In the genomic region with DNA sequence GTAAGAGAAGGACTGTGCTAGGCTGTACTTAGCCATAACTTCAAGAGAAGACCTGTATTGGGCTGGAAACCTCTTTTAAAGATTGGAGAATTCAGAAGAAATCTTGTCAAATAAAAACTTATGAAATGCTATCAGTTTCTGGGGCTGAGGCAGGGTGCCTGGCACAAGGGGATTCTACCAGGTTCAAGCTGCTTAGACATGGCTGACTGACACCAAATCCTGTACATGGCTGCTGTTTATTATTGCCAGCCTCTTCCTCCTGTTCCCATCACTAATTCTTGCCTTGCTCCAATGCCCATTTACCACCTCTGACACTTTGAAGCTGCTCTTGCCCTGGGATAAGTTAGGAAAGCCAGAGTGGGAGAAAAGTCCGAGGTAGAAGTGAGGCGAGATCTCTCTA, we compare ENCODE assay signal across 10 cellular contexts.
A peak's percentile ranks its signal among the peaks of the same experiment; 100 is the strongest.
DNase-seq lines count a peak whose midpoint lies in the region; ATAC-seq and TF ChIP-seq lines count a peak whose summit lies in the region.
"Had no signal": no experiment of that assay in that cellular context is flagged by ENCODE, and none has a peak within 500 bp of the region (broad histone marks: within the 10 kb centered on the region; RNA-seq: fewer than 3 reads in every experiment).

No MANE protein-coding gene starts in this region.

- peaks cover 83% of the 10 kb centered on the region for H3K4me1 ChIP-seq in CD8-positive, alpha-beta memory T cell (ENCODE audit: insufficient read depth, low read length)

- no peaks in the 10 kb centered on the region for H3K27me3 Mint-ChIP-seq in CD8-positive, alpha-beta memory T cell
- H3K27me3 Mint-ChIP-seq in HFFc6 (ENCODE audit: insufficient read depth) = no peaks in the 10 kb centered on the region
- no peaks in the 10 kb centered on the region for H3K27me3 Mint-ChIP-seq in activated T-helper 2 cell treated with anti-CD3 and anti-CD28 coated beads, Interferon-gamma antibody, Interleukin-2, Interleukin-4, amounts not matched to agents 10 μg/mL and 5 μg/mL and 100 μg/mL, durations not matched to agents 14 hours and 24 hours and 36 hours (ENCODE audit: low read depth)
- H3K27me3 Mint-ChIP-seq in natural killer cell treated with Interleukin-12 subunit alpha and Interleukin-12 subunit beta and Interleukin-15 and Interleukin-18, amount 100 ng/mL, for 72 hours = no peaks in the 10 kb centered on the region

- H3K9me3 ChIP-seq in CD8-positive, alpha-beta memory T cell (ENCODE audit: low read length) = no peaks in the 10 kb centered on the region

- peak overlapping the region; percentile 47 to 83 (median 75) for H3K4me3 Mint-ChIP-seq in CD8-positive, alpha-beta memory T cell
- peak overlapping the region; percentile 22; the same call in 1 of the 2 replicates for H3K4me3 Mint-ChIP-seq in HFFc6
- peak overlapping the region; percentile 24 for H3K4me3 Mint-ChIP-seq in activated T-helper 2 cell treated with anti-CD3 and anti-CD28 coated beads, Interferon-gamma antibody, Interleukin-2, Interleukin-4, amounts not matched to agents 10 μg/mL and 5 μg/mL and 100 μg/mL, durations not matched to agents 14 hours and 24 hours and 36 hours (ENCODE audit: low read depth)
- peak overlapping the region; percentile 79 for H3K4me3 Mint-ChIP-seq in natural killer cell treated with Interleukin-12 subunit alpha and Interleukin-12 subunit beta and Interleukin-15 and Interleukin-18, amount 100 ng/mL, for 72 hours

- POLR2A ChIA-PET in CD8-positive, alpha-beta memory T cell (lab: Charles Lee) = interaction anchor here (0.6 to 2.0 kb wide), 4 partner anchors 10 to 50 kb away, joined by 3 to 8 read pairs (median 5); no protein-coding TSS in a partner anchor

- TF ChIP-seq CTCF in HFFc6 (IDR thresholded peaks at IDR 0.05) = no peak

- CTCF ChIA-PET in CD8-positive, alpha-beta memory T cell (lab: Charles Lee) = interaction anchor here (1.0 to 2.9 kb wide), 6 partner anchors 10 to 302 kb away, joined by 3 to 8 read pairs (median 7); partner anchors contain the start of gene DTWD2

- H3K27me3 ChIP-seq in CD8-positive, alpha-beta memory T cell (ENCODE audit: insufficient read depth, low read length, poor library complexity, severe bottlenecking) = no peaks in the 10 kb centered on the region

- H3K4me3 ChIP-seq in CD8-positive, alpha-beta memory T cell (ENCODE audit: low read length) = peak overlapping the region; percentile 13
- H3K4me3 ChIP-seq: K562 had no signal

- ATAC-seq in natural killer cell treated with Interleukin-12 subunit alpha and Interleukin-12 subunit beta and Interleukin-15 and Interleukin-18, amount 100 ng/mL, for 72 hours = no peak

- no peak overlapping the region for H3K27ac ChIP-seq in CD8-positive, alpha-beta memory T cell (ENCODE audit: low read depth, low read length)

- DNase-seq in CD8-positive, alpha-beta memory T cell = no peak
- DNase-seq in HFFc6 (no peak), NK-92 (lab: John Stamatoyannopoulos, UW; ENCODE audit: unreplicated experiment) (no peak), NOMO-1 treated with dmso at 0.1 percent for 144 hours (lab: John Stamatoyannopoulos, UW; ENCODE audit: unreplicated experiment) (no peak), NCI-H128 (lab: John Stamatoyannopoulos, UW; ENCODE audit: unreplicated experiment) (no peak), putamen (ENCODE audit: low spot score) (no peak)
- no peak for DNase-seq in activated T-helper 2 cell treated with anti-CD3 and anti-CD28 coated beads, Interferon-gamma antibody, Interleukin-2, Interleukin-4, amounts not matched to agents 10 μg/mL and 5 μg/mL and 100 μg/mL, durations not matched to agents 14 hours and 24 hours and 36 hours (ENCODE audit: low spot score)
- no peak for DNase-seq in natural killer cell treated with Interleukin-12 subunit alpha and Interleukin-12 subunit beta and Interleukin-15 and Interleukin-18, amount 100 ng/mL, for 72 hours (ENCODE audit: low spot score)
- DNase-seq: activated CD4-positive, alpha-beta T cell treated with anti-CD3 and anti-CD28 coated beads for 48 hours had no signal

- peaks cover 91 to 95% (median 93%) of the 10 kb centered on the region in 3 donors for H3K4me1 Mint-ChIP-seq in CD8-positive, alpha-beta memory T cell
- H3K4me1 Mint-ChIP-seq in HFFc6 (ENCODE audit: low read depth) = peaks cover 75% of the 10 kb centered on the region
- H3K4me1 Mint-ChIP-seq in activated T-helper 2 cell treated with anti-CD3 and anti-CD28 coated beads, Interferon-gamma antibody, Interleukin-2, Interleukin-4, amounts not matched to agents 10 μg/mL and 5 μg/mL and 100 μg/mL, durations not matched to agents 14 hours and 24 hours and 36 hours (ENCODE audit: low read depth) = peaks cover 79% of the 10 kb centered on the region
- peaks cover 74 to 86% of the 10 kb centered on the region in 2 donors for H3K4me1 Mint-ChIP-seq in natural killer cell treated with Interleukin-12 subunit alpha and Interleukin-12 subunit beta and Interleukin-15 and Interleukin-18, amount 100 ng/mL, for 72 hours (ENCODE audit: low read depth in 2 of 2)

- H3K27ac Mint-ChIP-seq in CD8-positive, alpha-beta memory T cell = peak overlapping the region; percentile 77 to 98 (median 96)
- H3K27ac Mint-ChIP-seq in HFFc6 = peak overlapping the region; percentile 73
- peak overlapping the region; percentile 73 for H3K27ac Mint-ChIP-seq in activated T-helper 2 cell treated with anti-CD3 and anti-CD28 coated beads, Interferon-gamma antibody, Interleukin-2, Interleukin-4, amounts not matched to agents 10 μg/mL and 5 μg/mL and 100 μg/mL, durations not matched to agents 14 hours and 24 hours and 36 hours
- peak overlapping the region; percentile 93 to 99 for H3K27ac Mint-ChIP-seq in natural killer cell treated with Interleukin-12 subunit alpha and Interleukin-12 subunit beta and Interleukin-15 and Interleukin-18, amount 100 ng/mL, for 72 hours

- peaks cover 0 to 6% (median 3%) of the 10 kb centered on the region in 5 donors for H3K9me3 Mint-ChIP-seq in CD8-positive, alpha-beta memory T cell
- H3K9me3 Mint-ChIP-seq in HFFc6 = no peaks in the 10 kb centered on the region
- peaks cover 11% of the 10 kb centered on the region for H3K9me3 Mint-ChIP-seq in activated T-helper 2 cell treated with anti-CD3 and anti-CD28 coated beads, Interferon-gamma antibody, Interleukin-2, Interleukin-4, amounts not matched to agents 10 μg/mL and 5 μg/mL and 100 μg/mL, durations not matched to agents 14 hours and 24 hours and 36 hours
- peaks cover 4% of the 10 kb centered on the region for H3K9me3 Mint-ChIP-seq in natural killer cell treated with Interleukin-12 subunit alpha and Interleukin-12 subunit beta and Interleukin-15 and Interleukin-18, amount 100 ng/mL, for 72 hours

- H3K36me3 Mint-ChIP-seq in CD8-positive, alpha-beta memory T cell = peaks cover 5 to 11% (median 11%) of the 10 kb centered on the region in 3 donors
- H3K36me3 Mint-ChIP-seq in HFFc6 (ENCODE audit: low read depth) = peaks cover 5% of the 10 kb centered on the region; the same call in 1 of the 2 replicates
- H3K36me3 Mint-ChIP-seq in activated T-helper 2 cell treated with anti-CD3 and anti-CD28 coated beads, Interferon-gamma antibody, Interleukin-2, Interleukin-4, amounts not matched to agents 10 μg/mL and 5 μg/mL and 100 μg/mL, durations not matched to agents 14 hours and 24 hours and 36 hours (ENCODE audit: low read depth) = peaks cover 38% of the 10 kb centered on the region
- H3K36me3 Mint-ChIP-seq in natural killer cell treated with Interleukin-12 subunit alpha and Interleukin-12 subunit beta and Interleukin-15 and Interleukin-18, amount 100 ng/mL, for 72 hours = peaks cover 10% of the 10 kb centered on the region

- H3K36me3 ChIP-seq in CD8-positive, alpha-beta memory T cell (ENCODE audit: insufficient read depth, low read length) = no peaks in the 10 kb centered on the region

- intact Hi-C loops in activated T-helper 2 cell treated with anti-CD3 and anti-CD28 coated beads, Interferon-gamma antibody, Interleukin-2, Interleukin-4, amounts not matched to agents 10 μg/mL and 5 μg/mL and 100 μg/mL, durations not matched to agents 14 hours and 24 hours and 36 hours (cut with micrococcal nuclease) = loop anchor here (5.0 kb wide), 1 partner anchor 53 kb away; no protein-coding TSS in a partner anchor

Comparison
In these comparisons a context has a peak if more than half of its experiments do, and no peak if none do; other contexts are left out.
1. H3K4me3 Mint-ChIP-seq: peak in every context shown above with its lines; median percentile 79 in natural killer cell treated with Interleukin-12 subunit alpha and Interleukin-12 subunit beta and Interleukin-15 and Interleukin-18, amount 100 ng/mL, for 72 hours; 75 in CD8-positive, alpha-beta memory T cell; 24 in activated T-helper 2 cell treated with anti-CD3 and anti-CD28 coated beads, Interferon-gamma antibody, Interleukin-2, Interleukin-4, amounts not matched to agents 10 μg/mL and 5 μg/mL and 100 μg/mL, durations not matched to agents 14 hours and 24 hours and 36 hours; 22 in HFFc6.